In the genomic region with DNA sequence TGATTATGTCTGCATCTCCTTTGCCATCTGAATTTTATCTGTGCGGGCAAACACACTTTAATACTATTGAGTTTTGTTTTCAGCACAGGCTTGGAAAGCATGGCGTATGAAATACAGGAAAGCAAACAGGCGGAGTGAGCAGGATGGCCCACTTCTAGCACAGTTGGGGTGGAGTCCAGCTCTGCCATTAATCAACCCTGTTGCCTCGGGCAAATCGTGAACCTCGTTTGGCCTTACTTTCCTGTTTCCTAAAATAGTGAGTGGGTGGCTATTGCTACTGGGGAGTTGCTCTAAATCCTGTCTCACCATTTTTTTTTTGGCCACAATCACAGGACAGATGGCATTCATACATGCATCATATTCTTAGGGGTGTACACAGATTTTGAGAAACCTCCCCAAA, we compare ENCODE assay signal across 24 cellular contexts.
"Had no signal": no experiment of that assay in that cellular context is flagged by ENCODE, and none has a peak within 500 bp of the region (broad histone marks: within the 10 kb centered on the region; RNA-seq: fewer than 3 reads in every experiment).

No MANE protein-coding gene starts in this region.

- H3K27ac Mint-ChIP-seq: activated CD4-positive, alpha-beta T cell treated with anti-CD3 and anti-CD28 coated beads, Interleukin-2, amount 10 ng/mL, durations not matched to agents 7 days and 5 days; activated CD8-positive, alpha-beta memory T cell treated with anti-CD3 and anti-CD28 coated beads, Interleukin-2, amount 10 ng/mL, durations not matched to agents 7 days and 5 days; activated CD8-positive, alpha-beta T cell treated with anti-CD3 and anti-CD28 coated beads for 36 hours; activated naive CD4-positive, alpha-beta T cell treated with anti-CD3 and anti-CD28 coated beads, Interleukin-2, amount 50 U/mL, for 24 hours; activated T-helper 1 cell treated with anti-CD3 and anti-CD28 coated beads, Interleukin-12 subunit alpha, Interleukin-12 subunit beta, Interleukin-2, Interleukin-4 antibody, amounts not matched to agents 30 ng/mL and 10 ng/mL and 1 ng/mL, durations not matched to agents 14 hours and 24 hours and 36 hours; mesothelial cell of epicardium had no signal

- H3K4me3 Mint-ChIP-seq: activated CD4-positive, alpha-beta T cell treated with anti-CD3 and anti-CD28 coated beads, Interleukin-2, amount 10 ng/mL, durations not matched to agents 7 days and 5 days; activated CD8-positive, alpha-beta memory T cell treated with anti-CD3 and anti-CD28 coated beads, Interleukin-2, amount 10 ng/mL, durations not matched to agents 7 days and 5 days; activated CD8-positive, alpha-beta T cell treated with anti-CD3 and anti-CD28 coated beads for 36 hours; activated naive CD4-positive, alpha-beta T cell treated with anti-CD3 and anti-CD28 coated beads, Interleukin-2, amount 50 U/mL, for 24 hours; activated T-helper 1 cell treated with anti-CD3 and anti-CD28 coated beads, Interleukin-12 subunit alpha, Interleukin-12 subunit beta, Interleukin-2, Interleukin-4 antibody, amounts not matched to agents 30 ng/mL and 10 ng/mL and 1 ng/mL, durations not matched to agents 14 hours and 24 hours and 36 hours; mesothelial cell of epicardium; naive thymus-derived CD8-positive, alpha-beta T cell had no signal

- H3K9me3 Mint-ChIP-seq: activated CD4-positive, alpha-beta T cell treated with anti-CD3 and anti-CD28 coated beads, Interleukin-2, amount 10 ng/mL, durations not matched to agents 7 days and 5 days; activated CD8-positive, alpha-beta T cell treated with anti-CD3 and anti-CD28 coated beads for 36 hours; activated naive CD4-positive, alpha-beta T cell treated with anti-CD3 and anti-CD28 coated beads, Interleukin-2, amount 50 U/mL, for 24 hours; activated T-helper 1 cell treated with anti-CD3 and anti-CD28 coated beads, Interleukin-12 subunit alpha, Interleukin-12 subunit beta, Interleukin-2, Interleukin-4 antibody, amounts not matched to agents 30 ng/mL and 10 ng/mL and 1 ng/mL, durations not matched to agents 14 hours and 24 hours and 36 hours; naive thymus-derived CD8-positive, alpha-beta T cell had no signal

- H3K27ac ChIP-seq: ascending aorta, brain microvascular endothelial cell, ovary, prostate gland, testis, vagina, WERI-Rb-1 had no signal

- H3K36me3 ChIP-seq: ascending aorta, brain microvascular endothelial cell, ovary, prostate gland, vagina, WERI-Rb-1 had no signal

- H3K27me3 ChIP-seq: ascending aorta, brain microvascular endothelial cell, ovary, testis, vagina had no signal

- H3K36me3 Mint-ChIP-seq: mesothelial cell of epicardium had no signal

- H3K4me3 ChIP-seq: ascending aorta, ovary, prostate gland, testis, vagina had no signal

- ATAC-seq: activated CD8-positive, alpha-beta memory T cell treated with anti-CD3 and anti-CD28 coated beads, Interleukin-2, amount 10 ng/mL, durations not matched to agents 7 days and 5 days; activated CD8-positive, alpha-beta T cell treated with anti-CD3 and anti-CD28 coated beads for 36 hours; left lobe of liver; naive thymus-derived CD8-positive, alpha-beta T cell had no signal

- H3K4me1 ChIP-seq: ascending aorta, prostate gland, testis, vagina had no signal

- H3K9me3 ChIP-seq: ascending aorta, ovary, prostate gland, testis, vagina had no signal

- DNase-seq: activated CD4-positive, alpha-beta T cell treated with anti-CD3 and anti-CD28 coated beads, Interleukin-2, amount 10 ng/mL, durations not matched to agents 7 days and 5 days; activated CD4-positive, CD25-positive, alpha-beta regulatory T cell treated with anti-CD3 and anti-CD28 coated beads, Interleukin-2, amount 50 U/mL, for 72 hours; activated CD8-positive, alpha-beta memory T cell treated with anti-CD3 and anti-CD28 coated beads, Interleukin-2, amount 10 ng/mL, durations not matched to agents 7 days and 5 days; activated CD8-positive, alpha-beta T cell treated with anti-CD3 and anti-CD28 coated beads for 36 hours; activated gamma-delta T cell; activated T-cell treated with anti-CD3 and anti-CD28 coated beads for 4 hours; brain microvascular endothelial cell; cortex of kidney; foreskin fibroblast; kidney; naive thymus-derived CD8-positive, alpha-beta T cell; ovary; stimulated activated CD4-positive, alpha-beta T cell treated with anti-CD3 and anti-CD28 coated beads, Interleukin-4, amount 100 ng/mL, for 1 hour; stimulated activated naive CD4-positive, alpha-beta T cell; testis; trophoblast cell; WERI-Rb-1 had no signal

- H3K27me3 Mint-ChIP-seq: activated CD4-positive, alpha-beta T cell treated with anti-CD3 and anti-CD28 coated beads, Interleukin-2, amount 10 ng/mL, durations not matched to agents 7 days and 5 days; activated CD8-positive, alpha-beta memory T cell treated with anti-CD3 and anti-CD28 coated beads, Interleukin-2, amount 10 ng/mL, durations not matched to agents 7 days and 5 days; activated CD8-positive, alpha-beta T cell treated with anti-CD3 and anti-CD28 coated beads for 36 hours; activated naive CD4-positive, alpha-beta T cell treated with anti-CD3 and anti-CD28 coated beads, Interleukin-2, amount 50 U/mL, for 24 hours; naive thymus-derived CD8-positive, alpha-beta T cell had no signal

- H3K4me1 Mint-ChIP-seq: activated CD4-positive, alpha-beta T cell treated with anti-CD3 and anti-CD28 coated beads, Interleukin-2, amount 10 ng/mL, durations not matched to agents 7 days and 5 days; activated CD8-positive, alpha-beta memory T cell treated with anti-CD3 and anti-CD28 coated beads, Interleukin-2, amount 10 ng/mL, durations not matched to agents 7 days and 5 days; activated naive CD4-positive, alpha-beta T cell treated with anti-CD3 and anti-CD28 coated beads, Interleukin-2, amount 50 U/mL, for 24 hours had no signal
